Comparison of ENCODE assay signal across 26 cellular contexts in the genomic region with DNA sequence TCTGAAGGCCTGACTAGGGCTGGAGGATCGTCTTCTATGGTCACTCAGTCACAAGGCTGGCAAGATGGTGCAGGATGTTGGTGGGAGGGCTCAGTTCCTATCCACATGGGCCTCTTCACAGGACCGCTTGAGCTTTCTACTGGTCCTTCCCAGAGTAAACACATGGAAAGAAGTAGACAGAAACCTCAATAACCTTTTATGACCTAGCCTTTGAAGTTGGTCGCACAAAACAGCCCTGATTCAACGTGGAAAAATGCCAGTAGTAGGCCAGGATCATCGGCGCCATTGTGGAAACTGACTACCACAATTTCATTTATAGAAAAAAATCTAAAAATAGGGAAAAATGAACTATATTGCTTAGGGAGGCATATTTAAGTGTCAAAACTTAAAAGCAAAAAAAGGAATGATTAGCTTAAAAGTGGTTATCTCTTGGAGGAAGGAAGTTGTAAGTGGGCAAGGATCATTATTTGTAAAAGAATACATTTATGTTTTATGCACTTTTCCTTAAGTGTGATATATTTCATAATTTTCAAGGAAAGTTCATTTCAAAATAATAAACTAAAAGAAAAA. TPM values are rescaled to one million over a fixed set of nuclear protein-coding genes. Genes with fewer than 3 reads are reported as not detected.
"Had no signal": no experiment of that assay in that cellular context is flagged by ENCODE, and none has a peak within 500 bp of the region (broad histone marks: within the 10 kb centered on the region; RNA-seq: fewer than 3 reads in every experiment).

No MANE protein-coding gene starts in this region.

- H3K36me3 ChIP-seq: ascending aorta, Peyer's patch, SJSA1 had no signal

- ATAC-seq: activated CD8-positive, alpha-beta memory T cell treated with anti-CD3 and anti-CD28 coated beads, Interleukin-2, amount 10 ng/mL, durations not matched to agents 7 days and 5 days; activated naive CD4-positive, alpha-beta T cell treated with anti-CD3 and anti-CD28 coated beads, Interleukin-2, amount 50 U/mL, for 72 hours; activated naive CD8-positive, alpha-beta T cell treated with anti-CD3 and anti-CD28 coated beads, Interleukin-2, amount 50 U/mL, for 24 hours; body of pancreas; SK-N-SH treated with all-trans-retinoic acid at 6 μM for 48 hours had no signal

- H3K4me1 ChIP-seq: ascending aorta, body of pancreas, Peyer's patch had no signal

- H3K27ac ChIP-seq: ascending aorta, body of pancreas, Peyer's patch, SJSA1 had no signal

- H3K9me3 ChIP-seq: ascending aorta, body of pancreas, Peyer's patch, SJSA1 had no signal

- H3K27me3 ChIP-seq: ascending aorta, body of pancreas, Peyer's patch, SJSA1 had no signal

- FAIRE-seq: bronchial epithelial cell had no signal

- H3K4me3 ChIP-seq: ascending aorta, body of pancreas, Peyer's patch, SJSA1 had no signal

- DNase-seq: activated B cell treated with CpG ODN at 0.5 μM for 24 hours; activated CD4-positive, alpha-beta T cell treated with anti-CD3 and anti-CD28 coated beads for 1 hour; activated CD4-positive, alpha-beta T cell treated with anti-CD3 and anti-CD28 coated beads, Interleukin-2, amount 10 ng/mL, durations not matched to agents 24 days and 14 days; activated CD4-positive, alpha-beta T cell treated with anti-CD3 and anti-CD28 coated beads, Interleukin-2, amount 50 U/mL, for 48 hours; activated CD8-positive, alpha-beta memory T cell treated with anti-CD3 and anti-CD28 coated beads, Interleukin-2, amount 10 ng/mL, durations not matched to agents 7 days and 5 days; activated effector memory CD4-positive, alpha-beta T cell treated with anti-CD3 and anti-CD28 coated beads, Interleukin-2, amount 50 U/mL, for 16 hours; activated naive CD4-positive, alpha-beta T cell treated with Interleukin-2 at 50 U/mL for 16 hours; activated naive CD8-positive, alpha-beta T cell treated with anti-CD3 and anti-CD28 coated beads, Interleukin-2, amount 50 U/mL, for 24 hours; activated T-cell treated with anti-CD3 and anti-CD28 coated beads, Interleukin-2, amount 50 U/mL, for 24 hours; amniotic stem cell; body of pancreas; central memory CD4-positive, alpha-beta T cell; NCI-H1105 treated with DMSO at 0.1 percent for 48 hours; NCI-H1436 treated with DMSO at 0.1 percent for 48 hours; NCI-H187 treated with DMSO at 0.1 percent for 48 hours; NCI-H2081 treated with DMSO at 0.1 percent for 48 hours; NCI-H446; NCI-H524; Peyer's patch; SHP77; SW 1271 had no signal

RNA-seq across cellular contexts. Expression of a gene that starts 9.8 kb away (rescaled TPM):
- total RNA-seq: activated B cell treated with CpG ODN at 0.5 μM for 24 hours; activated CD8-positive, alpha-beta memory T cell treated with anti-CD3 and anti-CD28 coated beads, Interleukin-2, amount 10 ng/mL, durations not matched to agents 7 days and 5 days had no signal
